In the genomic region with DNA sequence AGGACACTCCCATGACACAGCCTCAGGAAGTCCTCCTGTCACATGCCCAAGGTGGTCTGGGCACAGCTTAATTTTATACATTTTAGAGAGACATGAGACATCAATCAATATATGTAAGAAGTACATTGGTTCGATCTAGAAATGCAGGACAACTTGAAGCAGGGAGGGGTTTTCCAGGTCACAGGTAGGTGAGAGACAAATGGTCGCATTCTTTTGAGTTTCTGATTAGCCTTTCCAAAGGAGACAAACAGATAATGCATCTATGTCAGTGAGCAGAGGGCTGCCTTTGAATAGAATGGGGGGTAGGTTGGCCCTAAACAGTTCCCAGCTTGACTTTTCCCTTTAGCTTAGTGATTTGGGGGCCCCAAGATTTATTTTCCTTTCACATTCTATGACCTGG, we compare ENCODE assay signal across 13 cellular contexts. TPM values are rescaled to one million over a fixed set of nuclear protein-coding genes. Genes with fewer than 3 reads are reported as not detected.
DNase-seq lines count a peak whose midpoint lies in the region; ATAC-seq and TF ChIP-seq lines count a peak whose summit lies in the region.
"Had no signal": no experiment of that assay in that cellular context is flagged by ENCODE, and none has a peak within 500 bp of the region (broad histone marks: within the 10 kb centered on the region; RNA-seq: fewer than 3 reads in every experiment).

No MANE protein-coding gene starts in this region.

- peaks cover 0 to 2% of the 10 kb centered on the region in 2 donors for H3K36me3 ChIP-seq in esophagus (ENCODE audit: control insufficient read depth in 2 of 2, insufficient read depth in 2 of 2, low read length in 1 of 2)
- H3K36me3 ChIP-seq in upper lobe of left lung = no peaks in the 10 kb centered on the region

- peaks cover 43% of the 10 kb centered on the region for H3K4me1 Mint-ChIP-seq in nephron
- H3K4me1 Mint-ChIP-seq: activated naive CD8-positive, alpha-beta T cell treated with anti-CD3 and anti-CD28 coated beads, Interleukin-2, amount 10 ng/mL, durations not matched to agents 7 days and 5 days had no signal

- H3K9me3 ChIP-seq in esophagus (ENCODE audit: control insufficient read depth in 2 of 2, insufficient read depth in 1 of 2, low read depth in 1 of 2, low read length in 1 of 2) (no peaks in the 10 kb centered on the region), upper lobe of left lung (no peaks in the 10 kb centered on the region)

- DNase-seq in DMS 273 (lab: John Stamatoyannopoulos, UW; ENCODE audit: unreplicated experiment) (peak; percentile 45), DMS 273 treated with DMSO at 0.1 percent for 48 hours (lab: John Stamatoyannopoulos, UW) (no peak), upper lobe of left lung (no peak), EL (no peak)
- DNase-seq: activated naive CD8-positive, alpha-beta T cell treated with anti-CD3 and anti-CD28 coated beads, Interleukin-2, amount 10 ng/mL, durations not matched to agents 7 days and 5 days; NCI-H1105 treated with DMSO at 0.1 percent for 48 hours; T-helper 2 cell had no signal

- no peak for ATAC-seq in upper lobe of left lung (ENCODE audit: low FRiP score in 2 of 2)
- no peak for ATAC-seq in HG02852 (IDR thresholded peaks at IDR 0.05; ENCODE audit: unreplicated experiment)
- no peak for ATAC-seq in HG03045 (IDR thresholded peaks at IDR 0.05; ENCODE audit: unreplicated experiment)

- no peaks in the 10 kb centered on the region for H3K9me3 Mint-ChIP-seq in nephron
- H3K9me3 Mint-ChIP-seq: activated naive CD8-positive, alpha-beta T cell treated with anti-CD3 and anti-CD28 coated beads, Interleukin-2, amount 10 ng/mL, durations not matched to agents 7 days and 5 days had no signal

- peak overlapping the region in 1 of 3 experiments; percentile 30 for H3K27ac Mint-ChIP-seq in nephron
- H3K27ac Mint-ChIP-seq: activated naive CD8-positive, alpha-beta T cell treated with anti-CD3 and anti-CD28 coated beads, Interleukin-2, amount 10 ng/mL, durations not matched to agents 7 days and 5 days had no signal

- TF ChIP-seq POLR2A in upper lobe of left lung (IDR thresholded peaks at IDR 0.05) = no peak

- TF ChIP-seq EP300 in upper lobe of left lung (IDR thresholded peaks at IDR 0.05) = no peak

- no peak for TF ChIP-seq CTCF in nephron (IDR thresholded peaks at IDR 0.05; ENCODE audit: unreplicated experiment in 3 of 3)
- TF ChIP-seq CTCF in upper lobe of left lung (IDR thresholded peaks at IDR 0.05) = no peak

- H3K36me3 Mint-ChIP-seq in nephron (ENCODE audit: low read depth) = no peaks in the 10 kb centered on the region
- H3K36me3 Mint-ChIP-seq: activated naive CD8-positive, alpha-beta T cell treated with anti-CD3 and anti-CD28 coated beads, Interleukin-2, amount 10 ng/mL, durations not matched to agents 7 days and 5 days had no signal

- H3K27ac ChIP-seq in esophagus (ENCODE audit: low read depth in 2 of 2, low read length in 1 of 2) = peak overlapping the region; percentile 81 to 89
- peak overlapping the region; percentile 91 to 96 (median 94) for H3K27ac ChIP-seq in upper lobe of left lung
- H3K27ac ChIP-seq: 22Rv1 had no signal

- WGBS in esophagus, 2 donors = 49 to 53% methylated on average over 2 of the region's 2 CpGs
- WGBS in upper lobe of left lung, 2 donors = 35 to 36% methylated on average over 2 of the region's 2 CpGs

- H3K4me1 ChIP-seq in esophagus (ENCODE audit: control insufficient read depth in 2 of 2, insufficient read depth in 2 of 2, low read length in 1 of 2) = peaks cover 0 to 9% of the 10 kb centered on the region in 2 donors
- peaks cover 35 to 50% (median 45%) of the 10 kb centered on the region in 4 donors for H3K4me1 ChIP-seq in upper lobe of left lung

- peaks cover 18% of the 10 kb centered on the region for H3K27me3 Mint-ChIP-seq in nephron (ENCODE audit: low read depth)
- H3K27me3 Mint-ChIP-seq: activated naive CD8-positive, alpha-beta T cell treated with anti-CD3 and anti-CD28 coated beads, Interleukin-2, amount 10 ng/mL, durations not matched to agents 7 days and 5 days had no signal

- peak overlapping the region; percentile 77 to 87 (median 77) for H3K4me3 Mint-ChIP-seq in nephron
- H3K4me3 Mint-ChIP-seq: activated naive CD8-positive, alpha-beta T cell treated with anti-CD3 and anti-CD28 coated beads, Interleukin-2, amount 10 ng/mL, durations not matched to agents 7 days and 5 days had no signal

- H3K27me3 ChIP-seq in esophagus (ENCODE audit: control insufficient read depth in 1 of 2, insufficient read depth in 2 of 2, low read length in 2 of 2) (no peaks in the 10 kb centered on the region), upper lobe of left lung (no peaks in the 10 kb centered on the region)

- H3K4me3 ChIP-seq in esophagus (ENCODE audit: low read depth in 1 of 2, low read length in 2 of 2) (peak overlapping the region; percentile 45 to 48), upper lobe of left lung (peak overlapping the region; percentile 55 to 67 (median 66))

RNA-seq across cellular contexts. Expression of a gene that starts 2.5 kb away (rescaled TPM):
- 100 to 1,000 TPM in 1 of 2 donors, 10 to 100 TPM in 1; 87.9 to 155 TPM for polyA plus RNA-seq in esophagus
- 10 to 100 TPM; 15.7 to 59.9 (median 39.8) TPM for total RNA-seq in upper lobe of left lung
- total RNA-seq: activated CD8-positive, alpha-beta memory T cell treated with anti-CD3 and anti-CD28 coated beads for 36 hours; activated naive CD8-positive, alpha-beta T cell treated with anti-CD3 and anti-CD28 coated beads, Interleukin-2, amount 10 ng/mL, durations not matched to agents 7 days and 5 days had no signal
